1 cellular context compared by ENCODE assay signal in the genomic region with DNA sequence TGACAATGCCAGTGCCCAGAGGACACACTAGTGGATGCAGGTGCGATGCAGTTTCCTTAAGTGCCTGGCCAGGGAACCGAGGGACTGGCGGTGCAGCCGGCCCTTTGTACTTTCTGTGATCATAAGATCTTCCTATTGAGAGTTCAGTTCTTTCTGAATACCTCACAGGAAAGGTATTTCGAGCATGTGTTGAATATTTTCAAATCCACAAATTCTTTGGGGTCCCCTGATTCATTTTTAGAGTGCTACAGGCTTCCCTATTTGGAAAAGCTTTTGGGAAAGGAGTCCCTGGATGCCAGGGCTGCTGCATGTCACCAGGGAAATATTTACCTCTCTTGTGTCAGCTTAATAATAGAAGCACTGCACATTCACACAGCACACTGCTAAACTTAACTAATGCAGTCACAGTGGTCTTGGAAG.
TF ChIP-seq lines count a peak whose summit lies in the region.

No MANE protein-coding gene starts in this region.

TF ChIP-seq in SK-N-SH, 30 proteins besides CTCF, POLR2A, EP300 and RAD21 (continued from another document):
- no peak for TF ChIP-seq RFX5 (IDR thresholded peaks at IDR 0.05; ENCODE audit: low read length)
- TF ChIP-seq EZH2phosphoT487 (IDR thresholded peaks at IDR 0.05; ENCODE audit: borderline replicate concordance, low read depth) = no peak
- TF ChIP-seq MXI1 (IDR thresholded peaks at IDR 0.05; ENCODE audit: low read depth, low read length) = no peak
- TF ChIP-seq NRF1 (IDR thresholded peaks at IDR 0.05; ENCODE audit: low read depth, low read length) = no peak
TF ChIP-seq in SK-N-SH: peak in this region for 0.
